In the genomic region with DNA sequence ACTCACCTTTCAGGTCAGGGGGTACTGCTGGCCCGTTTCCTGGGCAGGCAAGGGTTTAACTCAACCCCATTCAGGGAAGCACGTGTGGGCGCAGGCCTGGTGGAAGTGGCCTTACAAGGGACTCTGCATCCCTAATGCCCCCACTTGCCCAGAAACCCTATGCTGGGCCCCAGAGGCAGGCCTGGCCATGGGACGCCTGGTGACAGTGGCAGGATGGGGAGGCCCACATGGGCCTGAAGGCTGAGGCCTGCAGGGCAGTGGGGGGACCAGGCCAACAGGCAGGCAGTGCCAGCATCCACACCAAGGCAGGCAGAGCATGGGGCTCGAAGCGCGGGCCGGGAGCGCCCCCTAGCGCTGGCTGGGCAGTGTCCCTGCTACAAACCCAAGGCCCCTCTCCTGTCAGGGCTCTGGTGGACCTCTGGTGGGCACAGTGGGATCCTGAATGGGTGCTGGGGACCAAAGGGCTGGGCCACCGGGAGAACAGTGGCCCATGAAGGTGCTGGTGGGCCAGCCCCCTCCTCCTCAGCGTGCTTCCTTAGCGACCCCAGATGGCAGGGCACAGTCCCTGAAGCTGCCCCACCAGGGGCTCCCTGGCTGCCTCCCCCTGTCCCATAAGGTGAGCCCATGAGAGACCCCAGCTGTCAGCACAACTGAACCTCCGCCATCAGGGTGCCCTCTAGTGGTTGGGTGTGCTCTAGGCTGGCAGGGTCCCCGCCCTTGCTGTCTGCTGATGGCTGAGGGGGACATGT, we compare ENCODE assay signal across 8 cellular contexts. TPM values are rescaled to one million over a fixed set of nuclear protein-coding genes. Genes with fewer than 3 reads are reported as not detected.
DNase-seq lines count a peak whose midpoint lies in the region; ATAC-seq and TF ChIP-seq lines count a peak whose summit lies in the region.

No MANE protein-coding gene starts in this region.

- H3K27ac ChIP-seq in endodermal cell (ENCODE audit: low read depth, low read length) (no peak overlapping the region), mesendoderm (ENCODE audit: low read depth, low read length) (no peak overlapping the region)

- H3K9ac ChIP-seq in endodermal cell (ENCODE audit: extremely low read depth, low read length, poor library complexity, severe bottlenecking) (no peak overlapping the region), mesendoderm (ENCODE audit: low read length) (no peak overlapping the region)

- no peaks in the 10 kb centered on the region for H3K79me2 ChIP-seq in mesendoderm (ENCODE audit: control insufficient read depth, insufficient read depth, low read length)

- H3K4me2 ChIP-seq in mesendoderm (ENCODE audit: low read length), result no peak overlapping the region

- DNase-seq in AG09319 (ENCODE audit: extremely low read depth, low read depth), result peak; percentile 16
- peak; percentile 31 for DNase-seq in NCI-H82 treated with DMSO at 0.1 percent for 48 hours (lab: John Stamatoyannopoulos, UW; ENCODE audit: unreplicated experiment)
- DNase-seq in activated CD8-positive, alpha-beta memory T cell treated with anti-CD3 and anti-CD28 coated beads for 4 hours (ENCODE audit: low read depth in 2 of 2), result peak; percentile 24 to 28
- DNase-seq in endodermal cell, result peak; percentile 97
- peak; percentile 89 for DNase-seq in mesendoderm
- DNase-seq in stimulated activated CD8-positive, alpha-beta memory T cell treated with anti-CD3 and anti-CD28 coated beads, Interleukin-2, amount 100 ng/mL, for 1 hour (ENCODE audit: low read depth in 2 of 2), result peak; percentile 26 to 31

- no peaks in the 10 kb centered on the region for H3K4me1 Mint-ChIP-seq in endodermal cell

- H3K36me3 Mint-ChIP-seq in endodermal cell (ENCODE audit: low read depth), result peaks cover 15% of the 10 kb centered on the region

- H3K9me3 Mint-ChIP-seq in endodermal cell, result no peaks in the 10 kb centered on the region

- H3K79me1 ChIP-seq in mesendoderm (ENCODE audit: low read length), result no peaks in the 10 kb centered on the region

- no peak overlapping the region for H3K4me3 ChIP-seq in endodermal cell (ENCODE audit: low read length)
- H3K4me3 ChIP-seq in mesendoderm (ENCODE audit: low read length), result no peak overlapping the region

- H3K27me3 Mint-ChIP-seq in endodermal cell (ENCODE audit: insufficient read depth), result no peaks in the 10 kb centered on the region

- H3K4me3 Mint-ChIP-seq in endodermal cell, result no peak overlapping the region

- no peak overlapping the region for H2AK5ac ChIP-seq in mesendoderm (ENCODE audit: low read length)

- no peak overlapping the region for H3K18ac ChIP-seq in mesendoderm (ENCODE audit: low read length)

- H3K4me1 ChIP-seq in endodermal cell (ENCODE audit: control insufficient read depth, insufficient read depth, low read length) (no peaks in the 10 kb centered on the region), mesendoderm (ENCODE audit: control insufficient read depth, low read depth, low read length) (no peaks in the 10 kb centered on the region)

- ATAC-seq in GM21390 (IDR thresholded peaks at IDR 0.05; ENCODE audit: unreplicated experiment) (peak; percentile 49), HG03354 (IDR thresholded peaks at IDR 0.05; ENCODE audit: poor library complexity, severe bottlenecking, unreplicated experiment) (no peak)

- no peak overlapping the region for H3K56ac ChIP-seq in mesendoderm (ENCODE audit: low read length)

- no peak overlapping the region for H2BK15ac ChIP-seq in mesendoderm (replicated peaks; ENCODE audit: low read depth)

- H3K36me3 ChIP-seq in endodermal cell (ENCODE audit: control insufficient read depth, insufficient read depth, low read length) (peaks cover 14% of the 10 kb centered on the region), mesendoderm (ENCODE audit: control insufficient read depth, insufficient read depth, low read length) (peaks cover 9% of the 10 kb centered on the region)

- peak; percentile 87 for TF ChIP-seq CTCF in AG09319 (IDR thresholded peaks at IDR 0.05; ENCODE audit: low read depth, low read length)
- TF ChIP-seq CTCF in endodermal cell (conservative IDR thresholded peaks at IDR 0.05), result peak; percentile 97

- H3K27me3 ChIP-seq in endodermal cell (ENCODE audit: control insufficient read depth, insufficient read depth, low read length, poor library complexity, severe bottlenecking) (no peaks in the 10 kb centered on the region), mesendoderm (ENCODE audit: insufficient read depth, low read length, poor library complexity) (no peaks in the 10 kb centered on the region)

- WGBS in endodermal cell (ENCODE audit: insufficient coverage in 1 of 2, insufficient read length in 1 of 2), 2 experiments, result 31 to 33% methylated on average over 2 to 15 of the region's 15 CpGs
- no CpG with 5 or more reads among the region's 15 CpGs for WGBS in mesendoderm (ENCODE audit: extremely low coverage, insufficient coverage, low lambda C conversion rate)

- no peak overlapping the region for H3K27ac Mint-ChIP-seq in endodermal cell

- H2BK5ac ChIP-seq in mesendoderm (ENCODE audit: low read length), result no peak overlapping the region

- no peaks in the 10 kb centered on the region for H3K9me3 ChIP-seq in endodermal cell (ENCODE audit: control insufficient read depth, low read length)

- no peak overlapping the region for H4K5ac ChIP-seq in mesendoderm (ENCODE audit: low read length)

- H3K4ac ChIP-seq in mesendoderm (ENCODE audit: low read depth, low read length), result no peak overlapping the region

- H2BK120ac ChIP-seq in mesendoderm (ENCODE audit: low read depth, low read length), result no peak overlapping the region

- no peak overlapping the region for H3K23ac ChIP-seq in mesendoderm (ENCODE audit: low read length)

- no peak overlapping the region for H4K8ac ChIP-seq in mesendoderm (ENCODE audit: low read depth, low read length)

RNA-seq across cellular contexts. Expression of a gene that starts 16.8 kb away (rescaled TPM):
- 100 to 1,000 TPM; 107 to 125 TPM for total RNA-seq in endodermal cell
- polyA plus RNA-seq in endodermal cell (2013, experiment 1 of 2), result 86.3 TPM
- polyA plus RNA-seq in endodermal cell (2013, experiment 2 of 2), result 66.7 TPM
- 8.0 TPM for polyA plus RNA-seq in mesendoderm (2013, experiment 1 of 2)
- 7.1 TPM for polyA plus RNA-seq in mesendoderm (2013, experiment 2 of 2)

RNA-seq across cellular contexts. Expression of a gene that starts 46.0 kb away (rescaled TPM):
- 10 to 100 TPM; 45.7 to 52.4 TPM for total RNA-seq in endodermal cell
- polyA plus RNA-seq in endodermal cell (2013, experiment 1 of 2), result 22.3 TPM
- polyA plus RNA-seq in endodermal cell (2013, experiment 2 of 2), result 22.7 TPM
- 21.4 TPM for polyA plus RNA-seq in mesendoderm (2013, experiment 1 of 2)
- polyA plus RNA-seq in mesendoderm (2013, experiment 2 of 2), result 21.8 TPM

Comparison
In these comparisons a context has a peak if more than half of its experiments do, and no peak if none do; other contexts are left out.
1. DNase-seq: peak in every context shown above with its lines; median percentile 97 in endodermal cell; 89 in mesendoderm; 31 in NCI-H82 treated with DMSO at 0.1 percent for 48 hours; 28 in stimulated activated CD8-positive, alpha-beta memory T cell treated with anti-CD3 and anti-CD28 coated beads, Interleukin-2, amount 100 ng/mL, for 1 hour; 26 in activated CD8-positive, alpha-beta memory T cell treated with anti-CD3 and anti-CD28 coated beads for 4 hours; 16 in AG09319.